ENCODE assay signal across 1 cellular context in the genomic region with DNA sequence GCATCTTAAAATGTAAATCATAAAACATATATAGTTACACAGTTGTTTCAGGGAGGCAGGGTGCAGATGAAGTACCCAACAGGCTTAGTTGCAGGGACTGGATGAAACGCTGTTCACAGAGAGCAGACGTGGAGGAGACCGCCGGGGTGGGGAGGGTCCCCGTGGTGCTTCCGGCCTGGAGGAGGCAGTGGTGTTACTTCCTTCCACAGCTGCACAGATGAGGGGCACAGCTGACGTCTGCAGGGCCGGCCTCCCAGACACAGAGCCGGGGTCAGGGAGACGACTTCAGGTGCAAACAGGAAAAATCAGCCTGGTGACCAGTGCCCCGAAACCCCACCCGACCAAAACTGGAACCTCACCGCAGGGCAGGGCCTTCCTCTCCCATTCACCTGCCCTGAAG.
TF ChIP-seq lines count a peak whose summit lies in the region.

No MANE protein-coding gene starts in this region.

TF ChIP-seq in WTC11, 78 proteins besides CTCF, POLR2A, EP300 and RAD21 (continued from another document):
- TF ChIP-seq, protein P1, sequence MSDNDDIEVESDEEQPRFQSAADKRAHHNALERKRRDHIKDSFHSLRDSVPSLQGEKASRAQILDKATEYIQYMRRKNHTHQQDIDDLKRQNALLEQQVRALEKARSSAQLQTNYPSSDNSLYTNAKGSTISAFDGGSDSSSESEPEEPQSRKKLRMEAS (CRISPR knock-in tag; IDR thresholded peaks at IDR 0.05), result no peak
- no peak for TF ChIP-seq RORB (CRISPR knock-in tag; IDR thresholded peaks at IDR 0.05)
- no peak for TF ChIP-seq ZNF396 (CRISPR knock-in tag; IDR thresholded peaks at IDR 0.05; ENCODE audit: borderline replicate concordance)
- TF ChIP-seq SMAD4 (CRISPR knock-in tag; IDR thresholded peaks at IDR 0.05), result no peak
- TF ChIP-seq, protein P2, sequence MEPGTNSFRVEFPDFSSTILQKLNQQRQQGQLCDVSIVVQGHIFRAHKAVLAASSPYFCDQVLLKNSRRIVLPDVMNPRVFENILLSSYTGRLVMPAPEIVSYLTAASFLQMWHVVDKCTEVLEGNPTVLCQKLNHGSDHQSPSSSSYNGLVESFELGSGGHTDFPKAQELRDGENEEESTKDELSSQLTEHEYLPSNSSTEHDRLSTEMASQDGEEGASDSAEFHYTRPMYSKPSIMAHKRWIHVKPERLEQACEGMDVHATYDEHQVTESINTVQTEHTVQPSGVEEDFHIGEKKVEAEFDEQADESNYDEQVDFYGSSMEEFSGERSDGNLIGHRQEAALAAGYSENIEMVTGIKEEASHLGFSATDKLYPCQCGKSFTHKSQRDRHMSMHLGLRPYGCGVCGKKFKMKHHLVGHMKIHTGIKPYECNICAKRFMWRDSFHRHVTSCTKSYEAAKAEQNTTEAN (CRISPR knock-in tag; IDR thresholded peaks at IDR 0.05), result no peak
- no peak for TF ChIP-seq FOXJ3 (CRISPR knock-in tag; IDR thresholded peaks at IDR 0.05; ENCODE audit: borderline replicate concordance)
- TF ChIP-seq ZNF317 (CRISPR knock-in tag; IDR thresholded peaks at IDR 0.05; ENCODE audit: borderline replicate concordance, low read depth), result no peak
- no peak for TF ChIP-seq MXD4 (CRISPR knock-in tag; IDR thresholded peaks at IDR 0.05; ENCODE audit: borderline replicate concordance)
- no peak for TF ChIP-seq CBFB (CRISPR knock-in tag; IDR thresholded peaks at IDR 0.05; ENCODE audit: low read depth)
